9 cellular contexts compared by ENCODE assay signal in genomic region chr12:138898-139534, GRCh38.
A peak's percentile ranks its signal among the peaks of the same experiment; 100 is the strongest.
DNase-seq lines count a peak whose midpoint lies in the region; ATAC-seq lines count a peak whose summit lies in the region.
"Had no signal": no experiment of that assay in that cellular context is flagged by ENCODE, and none has a peak within 500 bp of the region (broad histone marks: within the 10 kb centered on the region; RNA-seq: fewer than 3 reads in every experiment).

No MANE protein-coding gene starts in this region.

- H3K36me3 Mint-ChIP-seq in activated naive CD4-positive, alpha-beta T cell treated with anti-CD3 and anti-CD28 coated beads, Interleukin-2, amount 50 U/mL, for 72 hours = no peaks in the 10 kb centered on the region

- in situ Hi-C loops in HAP-1 (cut with MboI; ENCODE audit: low sequenced_read_pairs) = no loop called here

- H3K4me3 ChIP-seq in HAP-1 = no peak overlapping the region

- DNase-seq in HCEC 1CT = peak; percentile 1
- DNase-seq in activated naive CD4-positive, alpha-beta T cell treated with anti-CD3 and anti-CD28 coated beads, Interleukin-2, amount 50 U/mL, for 72 hours (ENCODE audit: low spot score in 2 of 2) = peak in 1 of 2 donors; percentile 22
- peak; percentile 57 for DNase-seq in iPS-NIHi7 (ENCODE audit: extremely low spot score)
- DNase-seq in stimulated activated CD4-positive, alpha-beta T cell treated with anti-CD3 and anti-CD28 coated beads, Interleukin-2, amount 100 ng/mL, for 24 hours = peak; percentile 33 to 39
- no peak for DNase-seq in HAP-1 (ENCODE audit: low spot score in 2 of 2)
- DNase-seq in ureter (ENCODE audit: low spot score) = no peak
- DNase-seq in NCI-H82 treated with DMSO at 0.1 percent for 48 hours (lab: John Stamatoyannopoulos, UW; ENCODE audit: unreplicated experiment) = no peak
- DNase-seq: effector memory CD4-positive, alpha-beta T cell had no signal

- no peaks in the 10 kb centered on the region for H3K9me3 ChIP-seq in HAP-1

- no peaks in the 10 kb centered on the region for H3K9me3 Mint-ChIP-seq in activated naive CD4-positive, alpha-beta T cell treated with anti-CD3 and anti-CD28 coated beads, Interleukin-2, amount 50 U/mL, for 72 hours

- H3K27me3 ChIP-seq in HAP-1 (ENCODE audit: low read depth) = peaks cover 16% of the 10 kb centered on the region; the same call in 1 of the 2 replicates

- H3K36me3 ChIP-seq in HAP-1 (replicated peaks) = no peaks in the 10 kb centered on the region

- peak; percentile 58 to 79 for ATAC-seq in activated naive CD4-positive, alpha-beta T cell treated with anti-CD3 and anti-CD28 coated beads, Interleukin-2, amount 50 U/mL, for 72 hours
- ATAC-seq in HG03439 (IDR thresholded peaks at IDR 0.05; ENCODE audit: unreplicated experiment) = no peak

- H3K27ac Mint-ChIP-seq in activated naive CD4-positive, alpha-beta T cell treated with anti-CD3 and anti-CD28 coated beads, Interleukin-2, amount 50 U/mL, for 72 hours = no peak overlapping the region

- no peaks in the 10 kb centered on the region for H3K4me1 ChIP-seq in HAP-1

Comparison
In these comparisons a context has a peak if more than half of its experiments do, and no peak if none do; other contexts are left out.
1. DNase-seq: peak in HCEC 1CT (single experiment), iPS-NIHi7 (single experiment) and stimulated activated CD4-positive, alpha-beta T cell treated with anti-CD3 and anti-CD28 coated beads, Interleukin-2, amount 100 ng/mL, for 24 hours (2 of 2); none in HAP-1 (0 of 2), ureter (single experiment) and NCI-H82 treated with DMSO at 0.1 percent for 48 hours (single experiment).